9 cellular contexts compared by ENCODE assay signal in the genomic region with DNA sequence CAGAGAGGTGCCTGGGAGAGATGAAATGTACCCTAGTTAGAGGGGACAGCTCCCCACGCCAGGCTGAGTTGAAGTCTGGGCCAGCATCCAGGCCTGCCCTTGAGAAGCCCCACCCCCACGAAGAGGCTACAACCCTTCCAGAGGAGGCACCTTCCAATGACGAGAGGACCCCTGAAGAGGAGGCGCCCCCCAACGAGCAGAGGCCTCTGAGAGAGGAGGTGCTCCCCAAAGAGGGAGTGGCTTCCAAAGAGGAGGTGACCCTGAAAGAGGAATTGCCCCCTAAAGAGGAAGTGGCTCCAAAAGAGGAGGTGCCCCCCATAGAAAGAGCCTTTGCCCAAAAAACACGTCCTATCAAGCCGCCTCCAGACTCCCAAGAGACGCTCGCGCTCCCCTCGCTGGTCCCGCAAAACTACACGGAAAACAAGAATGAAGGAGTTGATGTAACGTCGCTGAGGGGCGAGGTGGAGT. TPM values are rescaled to one million over a fixed set of nuclear protein-coding genes. Genes with fewer than 3 reads are reported as not detected.
DNase-seq lines count a peak whose midpoint lies in the region; ATAC-seq and TF ChIP-seq lines count a peak whose summit lies in the region.
"Had no signal": no experiment of that assay in that cellular context is flagged by ENCODE, and none has a peak within 500 bp of the region (broad histone marks: within the 10 kb centered on the region; RNA-seq: fewer than 3 reads in every experiment).

No MANE protein-coding gene starts in this region.

- DNase-seq in Peyer's patch (no peak), fibroblast of mammary gland (ENCODE audit: low read depth) (no peak), sigmoid colon (no peak), hepatic stellate cell (ENCODE audit: low spot score) (no peak), NK-92 (lab: John Stamatoyannopoulos, UW; ENCODE audit: unreplicated experiment) (no peak), NCI-H226 (no peak)
- DNase-seq: small intestine had no signal

- no peak for TF ChIP-seq EP300 in sigmoid colon (IDR thresholded peaks at IDR 0.05)

- 40 to 61% methylated on average over 16 of the region's 16 CpGs for WGBS in sigmoid colon, 2 donors

- no peak for TF ChIP-seq CTCF in GM12875 (IDR thresholded peaks at IDR 0.05; ENCODE audit: borderline replicate concordance, insufficient read depth, low read depth, low read length)
- TF ChIP-seq CTCF in Peyer's patch (IDR thresholded peaks at IDR 0.05): no peak
- TF ChIP-seq CTCF in fibroblast of mammary gland (conservative IDR thresholded peaks at IDR 0.05; ENCODE audit: control insufficient read depth, insufficient read depth, low read depth, low read length): no peak
- TF ChIP-seq CTCF in sigmoid colon (IDR thresholded peaks at IDR 0.05): no peak

- H3K27ac ChIP-seq in Peyer's patch (peak overlapping the region; percentile 2 to 88 (median 80)), sigmoid colon (peak overlapping the region; percentile 82 to 89 (median 84))

- ATAC-seq in GM21381 (IDR thresholded peaks at IDR 0.05; ENCODE audit: unreplicated experiment): no peak

- TF ChIP-seq POLR2A in Peyer's patch (IDR thresholded peaks at IDR 0.05) (no peak), sigmoid colon (IDR thresholded peaks at IDR 0.05) (no peak)

- H3K36me3 ChIP-seq in Peyer's patch (no peaks in the 10 kb centered on the region), sigmoid colon (no peaks in the 10 kb centered on the region)

- no peaks in the 10 kb centered on the region for H3K27me3 ChIP-seq in Peyer's patch
- H3K27me3 ChIP-seq in sigmoid colon: no peaks in the 10 kb centered on the region

- H3K9me3 ChIP-seq in Peyer's patch (no peaks in the 10 kb centered on the region), sigmoid colon (no peaks in the 10 kb centered on the region)

- peaks cover 0 to 39% (median 20%) of the 10 kb centered on the region in 4 donors for H3K4me1 ChIP-seq in Peyer's patch
- H3K4me1 ChIP-seq in sigmoid colon: peaks cover 0 to 39% (median 33%) of the 10 kb centered on the region in 4 donors

- H3K4me3 ChIP-seq in GM12875 (ENCODE audit: low read depth, low read length): peak overlapping the region; percentile 37
- peak overlapping the region; percentile 23 to 89 (median 61) for H3K4me3 ChIP-seq in Peyer's patch
- peak overlapping the region; percentile 45 for H3K4me3 ChIP-seq in fibroblast of mammary gland (ENCODE audit: control insufficient read depth, low read depth, low read length)
- H3K4me3 ChIP-seq in sigmoid colon: peak overlapping the region in 3 of 4 donors; percentile 36 to 85 (median 43)

- intact Hi-C loops in sigmoid colon (cut with DNase I): loop anchor here (2.0 kb wide), 1 partner anchor 48 kb away; no protein-coding TSS in a partner anchor

RNA-seq across cellular contexts. Expression of gene EVA1B, which starts 3.1 kb away (rescaled TPM):
- 10 to 100 TPM in 2 of 4 donors, 1 to 10 TPM in 2; 4.4 to 19.0 (median 11.4) TPM for total RNA-seq in Peyer's patch
- total RNA-seq in sigmoid colon: 100 to 1,000 TPM in 1 of 4 donors, 10 to 100 TPM in 3; 46.7 to 102 (median 71.0) TPM
- 10 to 100 TPM in 2 of 3 donors, 1 to 10 TPM in 1; 5.8 to 18.0 (median 17.2) TPM for polyA plus RNA-seq in sigmoid colon

RNA-seq across cellular contexts. Expression of gene SH3D21, which starts 14.2 kb away (rescaled TPM):
- total RNA-seq in Peyer's patch (10 to 100 TPM; 20.6 to 75.9 (median 24.8) TPM), sigmoid colon (1 to 10 TPM in 2 of 4 donors, under 1 TPM in 2; 0.16 to 3.0 (median 1.0) TPM)
- polyA plus RNA-seq in sigmoid colon: 1 to 10 TPM; 1.8 to 7.4 (median 5.8) TPM

Comparison
In these comparisons a context has a peak if more than half of its experiments do, and no peak if none do; other contexts are left out.
1. RNA of gene SH3D21, which starts 14.2 kb away (total RNA-seq): 20.6 to 75.9 TPM in Peyer's patch; 0.16 to 3.0 TPM in sigmoid colon; every median in the first group is over 4 times any median in the second.
2. Peak in every context shown above with its lines, with median percentiles within 50 percentile points of each other: H3K4me3 ChIP-seq.